8 cellular contexts compared by ENCODE assay signal in the genomic region with DNA sequence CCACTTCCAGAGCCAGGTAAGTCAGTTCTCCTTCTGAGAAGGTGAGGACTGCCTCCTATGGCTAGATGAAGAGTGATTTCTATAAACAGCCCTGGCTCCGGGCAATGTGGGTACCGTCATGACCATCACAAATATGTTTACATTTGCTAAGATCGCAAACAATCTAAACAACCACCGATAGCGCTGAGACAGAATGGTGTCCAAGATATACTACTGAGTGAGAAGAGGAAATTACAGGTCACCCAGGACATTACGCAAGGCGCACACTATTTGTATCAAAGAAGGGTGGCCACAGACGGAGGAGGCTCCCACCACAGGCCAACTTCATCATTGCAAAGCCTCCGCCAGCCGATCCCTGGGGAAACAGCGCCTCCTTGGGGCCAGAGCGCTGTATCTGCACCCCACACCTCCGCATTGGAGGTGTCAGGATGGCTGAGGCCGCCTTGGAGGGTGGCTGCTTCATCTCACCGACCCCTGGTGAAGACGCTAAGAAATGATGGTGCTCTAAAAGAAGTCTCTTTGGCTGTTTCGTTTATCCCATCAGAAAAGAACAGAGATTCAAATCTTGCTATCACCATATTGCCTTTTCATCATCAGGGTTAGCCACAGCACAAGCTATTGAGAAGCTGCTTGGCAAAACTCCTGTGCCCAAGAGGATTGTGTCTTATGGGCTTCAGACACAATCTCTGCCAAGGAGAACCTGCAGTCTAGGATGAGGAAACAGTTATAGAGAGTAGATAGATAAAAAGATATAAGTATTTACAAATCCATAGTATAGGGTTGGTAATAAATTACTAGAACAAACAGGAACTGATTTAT. TPM values are rescaled to one million over a fixed set of nuclear protein-coding genes. Genes with fewer than 3 reads are reported as not detected.
A peak's percentile ranks its signal among the peaks of the same experiment; 100 is the strongest.
DNase-seq lines count a peak whose midpoint lies in the region; ATAC-seq and TF ChIP-seq lines count a peak whose summit lies in the region.

No MANE protein-coding gene starts in this region.

- peaks cover 28% of the 10 kb centered on the region for H3K4me1 Mint-ChIP-seq in CD14-positive monocyte
- peaks cover 4% of the 10 kb centered on the region for H3K4me1 Mint-ChIP-seq in activated naive CD8-positive, alpha-beta T cell treated with anti-CD3 and anti-CD28 coated beads, Interleukin-2, amount 10 ng/mL, durations not matched to agents 7 days and 5 days

- POLR2A ChIA-PET in activated naive CD8-positive, alpha-beta T cell treated with anti-CD3 and anti-CD28 coated beads, Interleukin-2, amount 10 ng/mL, durations not matched to agents 7 days and 5 days (lab: Charles Lee), result no interaction called here
- POLR2A ChIA-PET in RWPE1 (lab: Yijun Ruan, JAX; ENCODE audit: low non-redundant PET), result no interaction called here

- H3K36me3 Mint-ChIP-seq in CD14-positive monocyte, result peaks cover 0 to 1% of the 10 kb centered on the region in 2 donors
- no peaks in the 10 kb centered on the region for H3K36me3 Mint-ChIP-seq in activated naive CD8-positive, alpha-beta T cell treated with anti-CD3 and anti-CD28 coated beads, Interleukin-2, amount 10 ng/mL, durations not matched to agents 7 days and 5 days

- CTCF ChIA-PET in RWPE1 (lab: Yijun Ruan, JAX), result no interaction called here

- H3K27ac Mint-ChIP-seq in CD14-positive monocyte, result no peak overlapping the region
- H3K27ac Mint-ChIP-seq in activated naive CD8-positive, alpha-beta T cell treated with anti-CD3 and anti-CD28 coated beads, Interleukin-2, amount 10 ng/mL, durations not matched to agents 7 days and 5 days, result no peak overlapping the region

- H3K9me3 Mint-ChIP-seq in CD14-positive monocyte, result no peaks in the 10 kb centered on the region
- H3K9me3 Mint-ChIP-seq in activated naive CD8-positive, alpha-beta T cell treated with anti-CD3 and anti-CD28 coated beads, Interleukin-2, amount 10 ng/mL, durations not matched to agents 7 days and 5 days, result no peaks in the 10 kb centered on the region

- no peak overlapping the region for H3K27ac ChIP-seq in RWPE1

- H3K4me3 Mint-ChIP-seq in CD14-positive monocyte, result peak overlapping the region in 1 of 2 donors; percentile 47
- H3K4me3 Mint-ChIP-seq in activated naive CD8-positive, alpha-beta T cell treated with anti-CD3 and anti-CD28 coated beads, Interleukin-2, amount 10 ng/mL, durations not matched to agents 7 days and 5 days, result no peak overlapping the region

- intact Hi-C loops in CD14-positive monocyte (cut with micrococcal nuclease), result loop anchor here (2.0 to 10.0 kb wide), 4 partner anchors 108 to 154 kb away; no protein-coding TSS in a partner anchor

- peaks cover 0 to 5% (median 0%) of the 10 kb centered on the region in 3 donors for H3K27me3 Mint-ChIP-seq in CD14-positive monocyte (ENCODE audit: low read depth in 3 of 3)
- peaks cover 7% of the 10 kb centered on the region for H3K27me3 Mint-ChIP-seq in activated naive CD8-positive, alpha-beta T cell treated with anti-CD3 and anti-CD28 coated beads, Interleukin-2, amount 10 ng/mL, durations not matched to agents 7 days and 5 days

- ATAC-seq in HG03354 (IDR thresholded peaks at IDR 0.05; ENCODE audit: poor library complexity, severe bottlenecking, unreplicated experiment), result peak; percentile 53
- peak; percentile 97 for ATAC-seq in activated naive CD8-positive, alpha-beta T cell treated with anti-CD3 and anti-CD28 coated beads, Interleukin-2, amount 10 ng/mL, durations not matched to agents 7 days and 5 days (ENCODE audit: low read depth)

- TF ChIP-seq CTCF in CD14-positive monocyte (IDR thresholded peaks at IDR 0.05) (peak; percentile 99), RWPE1 (conservative IDR thresholded peaks at IDR 0.05; ENCODE audit: low read depth) (no peak)

- DNase-seq in CD14-positive monocyte (ENCODE audit: low spot score) (peak; percentile 83), SK-N-DZ (ENCODE audit: low spot score) (peak; percentile 34), iPS-NIHi11 (ENCODE audit: low spot score) (peak; percentile 84), RWPE1 (ENCODE audit: low spot score) (no peak), NCI-H1105 treated with DMSO at 0.1 percent for 48 hours (lab: John Stamatoyannopoulos, UW) (no peak)
- DNase-seq in activated naive CD8-positive, alpha-beta T cell treated with anti-CD3 and anti-CD28 coated beads, Interleukin-2, amount 10 ng/mL, durations not matched to agents 7 days and 5 days, result peak; percentile 82
- DNase-seq in stimulated activated CD4-positive, alpha-beta T cell treated with anti-CD3 and anti-CD28 coated beads, TNF-alpha, amount 100 ng/mL, for 24 hours (ENCODE audit: low read depth in 3 of 3), result peak; percentile 11 to 72 (median 30)

RNA-seq across cellular contexts. Expression of gene ASRGL1, which starts 12.3 kb away (rescaled TPM):
- polyA plus RNA-seq in CD14-positive monocyte, result 10 to 100 TPM; 50.6 to 57.8 TPM
- 55.4 and 83.1 TPM in 2 replicates for polyA plus RNA-seq in SK-N-DZ (2014; cell fraction: cytosol; rRNA removed)
- 110 and 131 TPM in 2 replicates for polyA plus RNA-seq in SK-N-DZ (2014; cell fraction: nucleus; rRNA removed)
- 10 to 100 TPM; 11.3 to 12.2 TPM for total RNA-seq in activated naive CD8-positive, alpha-beta T cell treated with anti-CD3 and anti-CD28 coated beads, Interleukin-2, amount 10 ng/mL, durations not matched to agents 7 days and 5 days

RNA-seq across cellular contexts. Expression of gene SCGB1D4, which starts 26.1 kb away (rescaled TPM):
- not detected for polyA plus RNA-seq in CD14-positive monocyte
- not detected in 2 replicates for polyA plus RNA-seq in SK-N-DZ (2014; cell fraction: cytosol; rRNA removed)
- polyA plus RNA-seq in SK-N-DZ (2014; cell fraction: nucleus; rRNA removed), result not detected in 2 replicates
- total RNA-seq in activated naive CD8-positive, alpha-beta T cell treated with anti-CD3 and anti-CD28 coated beads, Interleukin-2, amount 10 ng/mL, durations not matched to agents 7 days and 5 days, result not detected

RNA-seq across cellular contexts. Expression of gene SCGB2A2, which starts 55.0 kb away (rescaled TPM):
- polyA plus RNA-seq in CD14-positive monocyte, result not detected
- polyA plus RNA-seq in SK-N-DZ (2014; cell fraction: cytosol; rRNA removed), result not detected in 2 replicates
- not detected in 2 replicates for polyA plus RNA-seq in SK-N-DZ (2014; cell fraction: nucleus; rRNA removed)
- not detected for total RNA-seq in activated naive CD8-positive, alpha-beta T cell treated with anti-CD3 and anti-CD28 coated beads, Interleukin-2, amount 10 ng/mL, durations not matched to agents 7 days and 5 days

Comparison
In these comparisons a context has a peak if more than half of its experiments do, and no peak if none do; other contexts are left out.
1. DNase-seq: peak in CD14-positive monocyte (single experiment), SK-N-DZ (single experiment), activated naive CD8-positive, alpha-beta T cell treated with anti-CD3 and anti-CD28 coated beads, Interleukin-2, amount 10 ng/mL, durations not matched to agents 7 days and 5 days (single experiment), iPS-NIHi11 (single experiment) and stimulated activated CD4-positive, alpha-beta T cell treated with anti-CD3 and anti-CD28 coated beads, TNF-alpha, amount 100 ng/mL, for 24 hours (3 of 3); none in RWPE1 (single experiment) and NCI-H1105 treated with DMSO at 0.1 percent for 48 hours (single experiment).